Comparison of ENCODE assay signal across 20 cellular contexts in the genomic region with DNA sequence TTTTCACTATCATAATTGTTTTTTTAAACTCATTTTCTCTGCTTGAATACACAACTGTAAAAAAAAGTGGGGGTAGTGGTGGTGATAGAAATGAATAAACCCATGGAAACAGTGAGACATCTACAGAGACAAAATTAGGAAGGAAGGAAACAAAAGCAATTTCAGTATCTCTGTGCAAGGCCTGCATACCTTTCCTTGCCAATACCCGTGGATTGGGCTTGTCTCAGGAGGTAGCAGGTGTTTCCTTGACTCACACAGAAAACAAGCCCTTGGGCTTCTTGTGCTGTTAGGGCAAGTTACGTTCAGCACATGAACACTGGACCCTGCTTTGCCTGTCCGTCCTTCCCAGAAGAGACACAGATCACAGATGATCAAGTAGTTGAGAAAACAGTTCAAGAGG.
A peak's percentile ranks its signal among the peaks of the same experiment; 100 is the strongest.
DNase-seq lines count a peak whose midpoint lies in the region; ATAC-seq lines count a peak whose summit lies in the region.
"Had no signal": no experiment of that assay in that cellular context is flagged by ENCODE, and none has a peak within 500 bp of the region (broad histone marks: within the 10 kb centered on the region; RNA-seq: fewer than 3 reads in every experiment).

No MANE protein-coding gene starts in this region.

- no peak overlapping the region for H3K27ac Mint-ChIP-seq in stimulated activated naive CD8-positive, alpha-beta T cell treated with anti-CD3 and anti-CD28 coated beads, Interleukin-15, amount 100 ng/mL, for 72 hours
- no peak overlapping the region for H3K27ac Mint-ChIP-seq in activated CD4-positive, alpha-beta memory T cell treated with anti-CD3 and anti-CD28 coated beads for 36 hours
- H3K27ac Mint-ChIP-seq: activated CD4-positive, alpha-beta memory T cell treated with anti-CD3 and anti-CD28 coated beads, Interleukin-2, amount 10 ng/mL, durations not matched to agents 7 days and 5 days; activated T-cell treated with anti-CD3 and anti-CD28 coated beads, Interleukin-2, amount 50 U/mL, for 72 hours; stimulated activated effector memory CD8-positive, alpha-beta T cell treated with anti-CD3 and anti-CD28 coated beads, Interleukin-12 subunit alpha, Interleukin-12 subunit beta, amount 100 ng/mL, for 72 hours had no signal

- peaks cover 0 to 1% of the 10 kb centered on the region in 2 donors for H3K9me3 Mint-ChIP-seq in stimulated activated naive CD8-positive, alpha-beta T cell treated with anti-CD3 and anti-CD28 coated beads, Interleukin-15, amount 100 ng/mL, for 72 hours
- no peaks in the 10 kb centered on the region for H3K9me3 Mint-ChIP-seq in activated CD4-positive, alpha-beta memory T cell treated with anti-CD3 and anti-CD28 coated beads for 36 hours
- H3K9me3 Mint-ChIP-seq: activated CD4-positive, alpha-beta memory T cell treated with anti-CD3 and anti-CD28 coated beads, Interleukin-2, amount 10 ng/mL, durations not matched to agents 7 days and 5 days; activated T-cell treated with anti-CD3 and anti-CD28 coated beads, Interleukin-2, amount 50 U/mL, for 72 hours; stimulated activated effector memory CD8-positive, alpha-beta T cell treated with anti-CD3 and anti-CD28 coated beads, Interleukin-12 subunit alpha, Interleukin-12 subunit beta, amount 100 ng/mL, for 72 hours had no signal

- no peaks in the 10 kb centered on the region for H3K36me3 ChIP-seq in aorta (ENCODE audit: control insufficient read depth in 1 of 2, insufficient read depth in 2 of 2, low read length in 1 of 2)
- H3K36me3 ChIP-seq: transverse colon had no signal

- H3K4me1 Mint-ChIP-seq in stimulated activated naive CD8-positive, alpha-beta T cell treated with anti-CD3 and anti-CD28 coated beads, Interleukin-15, amount 100 ng/mL, for 72 hours = no peaks in the 10 kb centered on the region
- no peaks in the 10 kb centered on the region for H3K4me1 Mint-ChIP-seq in activated CD4-positive, alpha-beta memory T cell treated with anti-CD3 and anti-CD28 coated beads for 36 hours (ENCODE audit: low read depth)
- H3K4me1 Mint-ChIP-seq: activated CD4-positive, alpha-beta memory T cell treated with anti-CD3 and anti-CD28 coated beads, Interleukin-2, amount 10 ng/mL, durations not matched to agents 7 days and 5 days; stimulated activated effector memory CD8-positive, alpha-beta T cell treated with anti-CD3 and anti-CD28 coated beads, Interleukin-12 subunit alpha, Interleukin-12 subunit beta, amount 100 ng/mL, for 72 hours had no signal

- no peaks in the 10 kb centered on the region for H3K9me3 ChIP-seq in aorta (ENCODE audit: control insufficient read depth, low read length)
- H3K9me3 ChIP-seq: transverse colon had no signal

- POLR2A ChIA-PET in activated CD4-positive, alpha-beta memory T cell treated with anti-CD3 and anti-CD28 coated beads for 36 hours (lab: Charles Lee) = no interaction called here

- ATAC-seq in GM18909 (IDR thresholded peaks at IDR 0.05; ENCODE audit: poor library complexity, unreplicated experiment) = peak; percentile 54
- peak; percentile 41 for ATAC-seq in HG02759 (IDR thresholded peaks at IDR 0.05; ENCODE audit: unreplicated experiment)
- ATAC-seq in HG03432 (IDR thresholded peaks at IDR 0.05; ENCODE audit: unreplicated experiment) = peak; percentile 36
- ATAC-seq in stimulated activated naive CD8-positive, alpha-beta T cell treated with anti-CD3 and anti-CD28 coated beads, Interleukin-15, amount 100 ng/mL, for 72 hours = no peak
- ATAC-seq in aorta (ENCODE audit: low FRiP score) = no peak
- ATAC-seq: stimulated activated effector memory CD8-positive, alpha-beta T cell treated with anti-CD3 and anti-CD28 coated beads, Interleukin-12 subunit alpha, Interleukin-12 subunit beta, amount 100 ng/mL, for 72 hours had no signal

- peaks cover 16% of the 10 kb centered on the region for H3K27me3 Mint-ChIP-seq in stimulated activated naive CD8-positive, alpha-beta T cell treated with anti-CD3 and anti-CD28 coated beads, Interleukin-15, amount 100 ng/mL, for 72 hours
- H3K27me3 Mint-ChIP-seq in activated CD4-positive, alpha-beta memory T cell treated with anti-CD3 and anti-CD28 coated beads for 36 hours = peaks cover 2% of the 10 kb centered on the region

- peak; percentile 10 for DNase-seq in pulmonary artery endothelial cell (ENCODE audit: low read depth, low spot score)
- DNase-seq in stimulated activated naive CD8-positive, alpha-beta T cell treated with anti-CD3 and anti-CD28 coated beads, Interleukin-15, amount 100 ng/mL, for 72 hours = no peak
- no peak for DNase-seq in RKO (ENCODE audit: low spot score)
- DNase-seq in aorta = no peak
- no peak for DNase-seq in activated CD4-positive, alpha-beta memory T cell treated with anti-CD3 and anti-CD28 coated beads for 36 hours
- DNase-seq: activated CD4-positive, alpha-beta memory T cell treated with anti-CD3 and anti-CD28 coated beads, Interleukin-2, amount 10 ng/mL, durations not matched to agents 7 days and 5 days; activated T-cell treated with anti-CD3 and anti-CD28 coated beads, Interleukin-2, amount 50 U/mL, for 72 hours; C1 segment of cervical spinal cord; effector memory CD4-positive, alpha-beta T cell; foreskin fibroblast; GM23248; NCI-H1930; NCI-H524 treated with DMSO at 0.1 percent for 48 hours; PC-9; small intestine; transverse colon had no signal

- CTCF ChIA-PET in activated CD4-positive, alpha-beta memory T cell treated with anti-CD3 and anti-CD28 coated beads for 36 hours (lab: Charles Lee) = no interaction called here

- no peaks in the 10 kb centered on the region for H3K36me3 Mint-ChIP-seq in activated CD4-positive, alpha-beta memory T cell treated with anti-CD3 and anti-CD28 coated beads for 36 hours
- H3K36me3 Mint-ChIP-seq: stimulated activated effector memory CD8-positive, alpha-beta T cell treated with anti-CD3 and anti-CD28 coated beads, Interleukin-12 subunit alpha, Interleukin-12 subunit beta, amount 100 ng/mL, for 72 hours had no signal

- WGBS in aorta, 2 donors = 85 to 88% methylated on average over 3 of the region's 3 CpGs

- intact Hi-C loops in aorta (cut with DNase I) = no loop called here
- intact Hi-C loops in activated CD4-positive, alpha-beta memory T cell treated with anti-CD3 and anti-CD28 coated beads for 36 hours (cut with micrococcal nuclease) = no loop called here

- no peaks in the 10 kb centered on the region for H3K27me3 ChIP-seq in aorta (ENCODE audit: control insufficient read depth in 1 of 2, insufficient read depth in 2 of 2, low read length in 1 of 2)
- H3K27me3 ChIP-seq: transverse colon had no signal

- H3K4me1 ChIP-seq in aorta (ENCODE audit: control insufficient read depth in 1 of 2, insufficient read depth in 2 of 2, low read length in 2 of 2) = no peaks in the 10 kb centered on the region
- H3K4me1 ChIP-seq: transverse colon had no signal

- no peak overlapping the region for H3K4me3 ChIP-seq in aorta (ENCODE audit: low read length in 2 of 2)
- H3K4me3 ChIP-seq: GM23248, PC-9, transverse colon had no signal

- H3K27ac ChIP-seq in aorta (ENCODE audit: low read depth in 1 of 2, low read length in 2 of 2) = no peak overlapping the region
- H3K27ac ChIP-seq: GM23248, PC-9, transverse colon had no signal

- no peak overlapping the region for H3K4me3 Mint-ChIP-seq in stimulated activated naive CD8-positive, alpha-beta T cell treated with anti-CD3 and anti-CD28 coated beads, Interleukin-15, amount 100 ng/mL, for 72 hours
- H3K4me3 Mint-ChIP-seq in activated CD4-positive, alpha-beta memory T cell treated with anti-CD3 and anti-CD28 coated beads for 36 hours = no peak overlapping the region
- H3K4me3 Mint-ChIP-seq: activated CD4-positive, alpha-beta memory T cell treated with anti-CD3 and anti-CD28 coated beads, Interleukin-2, amount 10 ng/mL, durations not matched to agents 7 days and 5 days; activated T-cell treated with anti-CD3 and anti-CD28 coated beads, Interleukin-2, amount 50 U/mL, for 72 hours; stimulated activated effector memory CD8-positive, alpha-beta T cell treated with anti-CD3 and anti-CD28 coated beads, Interleukin-12 subunit alpha, Interleukin-12 subunit beta, amount 100 ng/mL, for 72 hours had no signal

Comparison
In these comparisons a context has a peak if more than half of its experiments do, and no peak if none do; other contexts are left out.
1. ATAC-seq: peak in GM18909 (single experiment), HG02759 (single experiment) and HG03432 (single experiment); none in stimulated activated naive CD8-positive, alpha-beta T cell treated with anti-CD3 and anti-CD28 coated beads, Interleukin-15, amount 100 ng/mL, for 72 hours (single experiment) and aorta (single experiment).